ENCODE assay signal across 10 cellular contexts in genomic region chr11:27204527-27204926, GRCh38.
DNase-seq lines count a peak whose midpoint lies in the region; ATAC-seq, FAIRE-seq and TF ChIP-seq lines count a peak whose summit lies in the region.
"Had no signal": no experiment of that assay in that cellular context is flagged by ENCODE, and none has a peak within 500 bp of the region (broad histone marks: within the 10 kb centered on the region; RNA-seq: fewer than 3 reads in every experiment).

No MANE protein-coding gene starts in this region.

- peak; percentile 54 for DNase-seq in activated CD4-positive, alpha-beta T cell treated with anti-CD3 and anti-CD28 coated beads for 36 hours
- DNase-seq in activated CD4-positive, alpha-beta T cell treated with anti-CD3 and anti-CD28 coated beads for 4 hours = no peak
- no peak for DNase-seq in neural crest cell (ENCODE audit: low read depth, low spot score)
- DNase-seq in NCI-H2227 treated with DMSO at 0.1 percent for 48 hours (lab: John Stamatoyannopoulos, UW) = no peak
- no peak for DNase-seq in NCI-H2171 (lab: John Stamatoyannopoulos, UW)
- no peak for DNase-seq in frontal cortex (ENCODE audit: low spot score in 2 of 2)
- DNase-seq: NCI-H2081 treated with DMSO at 0.1 percent for 48 hours had no signal

- no peak for ATAC-seq in activated CD4-positive, alpha-beta T cell treated with anti-CD3 and anti-CD28 coated beads for 36 hours
- ATAC-seq in HG03103 (IDR thresholded peaks at IDR 0.05; ENCODE audit: low read depth, unreplicated experiment) = peak; percentile 50

- no peaks in the 10 kb centered on the region for H3K4me1 Mint-ChIP-seq in activated CD4-positive, alpha-beta T cell treated with anti-CD3 and anti-CD28 coated beads for 36 hours
- H3K4me1 Mint-ChIP-seq in neural crest cell = peaks cover 4% of the 10 kb centered on the region
- H3K4me1 Mint-ChIP-seq: B cell had no signal

- H3K4me3 Mint-ChIP-seq in activated CD4-positive, alpha-beta T cell treated with anti-CD3 and anti-CD28 coated beads for 36 hours = no peak overlapping the region
- H3K4me3 Mint-ChIP-seq in neural crest cell = no peak overlapping the region
- H3K4me3 Mint-ChIP-seq: B cell had no signal

- no peaks in the 10 kb centered on the region for H3K36me3 Mint-ChIP-seq in activated CD4-positive, alpha-beta T cell treated with anti-CD3 and anti-CD28 coated beads for 36 hours (ENCODE audit: low read depth)
- peaks cover 17% of the 10 kb centered on the region for H3K36me3 Mint-ChIP-seq in neural crest cell (ENCODE audit: low read depth)

- 0 out of 2 replicates have a peak, but pooled peaks have one; percentile 37 for TF ChIP-seq CTCF in WI38 (IDR thresholded peaks at IDR 0.05; ENCODE audit: low read depth, low read length)
- peak; percentile 45 for TF ChIP-seq CTCF in neural crest cell (conservative IDR thresholded peaks at IDR 0.05)

- H3K9me3 Mint-ChIP-seq in activated CD4-positive, alpha-beta T cell treated with anti-CD3 and anti-CD28 coated beads for 36 hours (ENCODE audit: low read depth) = no peaks in the 10 kb centered on the region
- H3K9me3 Mint-ChIP-seq in neural crest cell = peaks cover 3% of the 10 kb centered on the region

- no peak overlapping the region for H3K4me3 ChIP-seq in WI38 (ENCODE audit: low read depth, low read length)

- peaks cover 3% of the 10 kb centered on the region for H3K27me3 Mint-ChIP-seq in activated CD4-positive, alpha-beta T cell treated with anti-CD3 and anti-CD28 coated beads for 36 hours
- H3K27me3 Mint-ChIP-seq in neural crest cell (ENCODE audit: low read depth) = no peaks in the 10 kb centered on the region
- H3K27me3 Mint-ChIP-seq: B cell had no signal

- CTCF ChIA-PET in activated CD4-positive, alpha-beta T cell treated with anti-CD3 and anti-CD28 coated beads for 36 hours (lab: Charles Lee) = interaction anchor here (0.5 to 0.6 kb wide), 2 partner anchors 36 to 1863 kb away, joined by 3 read pairs; no protein-coding TSS in a partner anchor

- POLR2A ChIA-PET in activated CD4-positive, alpha-beta T cell treated with anti-CD3 and anti-CD28 coated beads for 36 hours (lab: Charles Lee) = no interaction called here

- no peak overlapping the region for H3K27ac Mint-ChIP-seq in activated CD4-positive, alpha-beta T cell treated with anti-CD3 and anti-CD28 coated beads for 36 hours
- no peak overlapping the region for H3K27ac Mint-ChIP-seq in neural crest cell (ENCODE audit: unreplicated experiment)
- H3K27ac Mint-ChIP-seq: B cell had no signal

- intact Hi-C loops in activated CD4-positive, alpha-beta T cell treated with anti-CD3 and anti-CD28 coated beads for 36 hours (cut with DNase I, micrococcal nuclease) = no loop called here

- FAIRE-seq in frontal cortex (lab: Jason Lieb, UNC) = no peak
